25 cellular contexts compared by ENCODE assay signal in the genomic region with DNA sequence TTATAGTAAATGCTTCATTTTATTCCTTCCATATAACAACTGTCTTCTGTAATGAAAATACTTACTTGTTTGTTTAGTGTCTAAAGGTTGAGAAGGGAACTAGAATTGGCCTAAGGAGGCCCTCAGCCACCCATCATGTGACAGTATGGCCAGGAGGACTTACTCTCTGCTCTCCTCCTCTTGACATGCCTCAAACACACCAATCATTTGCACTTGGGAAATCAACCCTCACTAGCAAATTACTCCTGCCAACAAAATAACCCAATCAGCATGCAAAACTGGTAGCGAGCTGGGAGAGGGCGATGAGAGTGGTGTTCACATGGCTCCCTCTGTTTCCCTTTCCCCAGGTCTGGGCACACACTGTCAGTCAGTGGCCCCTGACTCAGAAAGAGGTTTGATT. TPM values are rescaled to one million over a fixed set of nuclear protein-coding genes. Genes with fewer than 3 reads are reported as not detected.
DNase-seq lines count a peak whose midpoint lies in the region; ATAC-seq, FAIRE-seq and TF ChIP-seq lines count a peak whose summit lies in the region.
"Had no signal": no experiment of that assay in that cellular context is flagged by ENCODE, and none has a peak within 500 bp of the region (broad histone marks: within the 10 kb centered on the region; RNA-seq: fewer than 3 reads in every experiment).

No MANE protein-coding gene starts in this region.

- H3K9me3 ChIP-seq in esophagus muscularis mucosa, result no peaks in the 10 kb centered on the region
- no peaks in the 10 kb centered on the region for H3K9me3 ChIP-seq in muscle layer of colon (ENCODE audit: low read length)
- no peaks in the 10 kb centered on the region for H3K9me3 ChIP-seq in thoracic aorta
- H3K9me3 ChIP-seq: SJCRH30 had no signal

- no CpG with 5 or more reads among the region's 2 CpGs for WGBS in esophagus muscularis mucosa

- TF ChIP-seq POLR2A in esophagus muscularis mucosa (IDR thresholded peaks at IDR 0.05; ENCODE audit: low read depth), result no peak

- TF ChIP-seq CTCF in esophagus muscularis mucosa (IDR thresholded peaks at IDR 0.05) (no peak), thoracic aorta (IDR thresholded peaks at IDR 0.05) (no peak)

- ATAC-seq in thoracic aorta (ENCODE audit: insufficient number of reproducible peaks, low FRiP score, low read depth), result no peak
- no peak for ATAC-seq in GM21528 (IDR thresholded peaks at IDR 0.05; ENCODE audit: low FRiP score, unreplicated experiment)
- ATAC-seq: K562 had no signal

- intact Hi-C loops in esophagus muscularis mucosa (cut with DNase I), result loop anchor here (5.0 kb wide), 1 partner anchor 54 kb away; no protein-coding TSS in a partner anchor

- H3K27ac ChIP-seq in esophagus muscularis mucosa (replicated peaks in 1 of 4), result peak overlapping the region; percentile 66 to 82 (median 76)
- peak overlapping the region; percentile 18 for H3K27ac ChIP-seq in muscle layer of colon (ENCODE audit: low read depth, low read length)
- H3K27ac ChIP-seq in thoracic aorta, result peak overlapping the region; percentile 70 to 76
- H3K27ac ChIP-seq: 22Rv1, PC-9 had no signal

- no peak overlapping the region for H3K9ac ChIP-seq in muscle layer of colon (ENCODE audit: low read length)

- no peak for TF ChIP-seq EP300 in esophagus muscularis mucosa (IDR thresholded peaks at IDR 0.05)

- FAIRE-seq in GM19239 (lab: Jason Lieb, UNC), result no peak
- FAIRE-seq: GM12891, K562 had no signal

- H3K36me3 ChIP-seq in esophagus muscularis mucosa (no peaks in the 10 kb centered on the region), muscle layer of colon (ENCODE audit: insufficient read depth, low read length) (no peaks in the 10 kb centered on the region), thoracic aorta (no peaks in the 10 kb centered on the region)
- H3K36me3 ChIP-seq: SJCRH30 had no signal

- H3K4me3 ChIP-seq in esophagus muscularis mucosa (no peak overlapping the region), muscle layer of colon (ENCODE audit: low read depth in 1 of 2, low read length in 2 of 2) (no peak overlapping the region), thoracic aorta (no peak overlapping the region)
- H3K4me3 ChIP-seq: K562, PC-9, SJCRH30 had no signal

- peak; percentile 31 for DNase-seq in Ammon's horn (ENCODE audit: low spot score)
- no peak for DNase-seq in esophagus muscularis mucosa (ENCODE audit: extremely low spot score)
- DNase-seq in thoracic aorta (ENCODE audit: low spot score), result no peak
- no peak for DNase-seq in SHP77 (lab: John Stamatoyannopoulos, UW)
- no peak for DNase-seq in NCI-H2171 treated with DMSO at 0.1 percent for 48 hours (lab: John Stamatoyannopoulos, UW)
- no peak for DNase-seq in GM19239 (ENCODE audit: insufficient read length, low spot score)
- DNase-seq: Calu3; CD8-positive, alpha-beta memory T cell; DMS153; H7; MM.1S; NCI-H1048; NCI-H1436; NCI-H187 treated with DMSO at 0.1 percent for 48 hours; NCI-H2107; NCI-H510A treated with DMSO at 0.1 percent for 48 hours; NCI-H748 treated with DMSO at 0.1 percent for 48 hours; PC-9; SJCRH30 had no signal

- H3K4me1 ChIP-seq in esophagus muscularis mucosa (peaks cover 4 to 35% (median 28%) of the 10 kb centered on the region in 4 donors), muscle layer of colon (ENCODE audit: insufficient read depth, low read length) (peaks cover 19% of the 10 kb centered on the region), thoracic aorta (ENCODE audit: control insufficient read depth in 1 of 2, low read depth in 2 of 2) (peaks cover 13 to 40% of the 10 kb centered on the region in 2 donors)

- H3K27me3 ChIP-seq in esophagus muscularis mucosa (no peaks in the 10 kb centered on the region), muscle layer of colon (ENCODE audit: control insufficient read depth in 1 of 2, insufficient read depth in 2 of 2, low read length in 2 of 2) (no peaks in the 10 kb centered on the region), thoracic aorta (replicated peaks; ENCODE audit: insufficient read depth) (no peaks in the 10 kb centered on the region)
- H3K27me3 ChIP-seq: SJCRH30 had no signal

RNA-seq across cellular contexts. Expression of a gene that starts 58.6 kb away (rescaled TPM):
- 10 to 100 TPM; 20.8 to 34.3 (median 29.0) TPM for total RNA-seq in esophagus muscularis mucosa
- 100 to 1,000 TPM in 1 of 2 donors, 10 to 100 TPM in 1; 94.0 to 104 TPM for total RNA-seq in thoracic aorta
- total RNA-seq: G401 had no signal

Comparison
In these comparisons a context has a peak if more than half of its experiments do, and no peak if none do; other contexts are left out.
1. H3K27ac ChIP-seq: peak in every context shown above with its lines; median percentile 76 in esophagus muscularis mucosa; 73 in thoracic aorta; 18 in muscle layer of colon.